Comparison of ENCODE assay signal across 22 cellular contexts in genomic region chr6:105373481-105373880, GRCh38. TPM values are rescaled to one million over a fixed set of nuclear protein-coding genes. Genes with fewer than 3 reads are reported as not detected.
DNase-seq lines count a peak whose midpoint lies in the region; ATAC-seq and TF ChIP-seq lines count a peak whose summit lies in the region.
"Had no signal": no experiment of that assay in that cellular context is flagged by ENCODE, and none has a peak within 500 bp of the region (broad histone marks: within the 10 kb centered on the region; RNA-seq: fewer than 3 reads in every experiment).

No MANE protein-coding gene starts in this region.

- H3K27me3 Mint-ChIP-seq in GM23338 (ENCODE audit: insufficient read depth, low read depth, poor library complexity) = no peaks in the 10 kb centered on the region
- H3K27me3 Mint-ChIP-seq in osteocyte (ENCODE audit: unreplicated experiment) = no peaks in the 10 kb centered on the region
- H3K27me3 Mint-ChIP-seq: activated CD4-positive, alpha-beta memory T cell treated with anti-CD3 and anti-CD28 coated beads, Interleukin-2, amount 10 ng/mL, durations not matched to agents 7 days and 5 days; CD4-positive, CD25-positive, alpha-beta regulatory T cell had no signal

- no peak overlapping the region for H3K27ac ChIP-seq in GM23338 (ENCODE audit: low read depth)
- peak overlapping the region; percentile 78 for H3K27ac ChIP-seq in SK-N-MC
- peak overlapping the region; percentile 33 for H3K27ac ChIP-seq in foreskin keratinocyte
- H3K27ac ChIP-seq: dorsolateral prefrontal cortex had no signal

- no peaks in the 10 kb centered on the region for H3F3A ChIP-seq in GM23338 (replicated peaks; ENCODE audit: low read depth)

- H3K36me3 Mint-ChIP-seq in GM23338 (ENCODE audit: low read depth) = peaks cover 40% of the 10 kb centered on the region
- peaks cover 48% of the 10 kb centered on the region for H3K36me3 Mint-ChIP-seq in osteocyte (ENCODE audit: unreplicated experiment)

- ATAC-seq in GM23338 = no peak
- ATAC-seq in foreskin keratinocyte = no peak
- no peak for ATAC-seq in sciatic nerve
- ATAC-seq in GM19452 (IDR thresholded peaks at IDR 0.05; ENCODE audit: unreplicated experiment) = no peak
- ATAC-seq: gastrocnemius medialis had no signal

- H3K36me3 ChIP-seq in GM23338 (ENCODE audit: insufficient read depth) = peaks cover 13% of the 10 kb centered on the region; the same call in 1 of the 2 replicates
- H3K36me3 ChIP-seq in SK-N-MC (ENCODE audit: insufficient read depth, low read length) = peaks cover 29% of the 10 kb centered on the region

- H3K4me2 ChIP-seq in GM23338 = no peak overlapping the region

- H3K4me3 ChIP-seq in GM23338 (no peak overlapping the region), SK-N-MC (no peak overlapping the region)
- H3K4me3 ChIP-seq: dorsolateral prefrontal cortex, gastrocnemius medialis, MG63 had no signal

- H3K4me1 ChIP-seq in GM23338 (ENCODE audit: insufficient read depth) (no peaks in the 10 kb centered on the region), foreskin keratinocyte (peaks cover 23% of the 10 kb centered on the region)
- H3K4me1 ChIP-seq: gastrocnemius medialis had no signal

- H3K27ac Mint-ChIP-seq in GM23338 (0 out of 2 replicates have a peak overlapping the region, but pooled peaks have one; percentile 19), osteocyte (ENCODE audit: unreplicated experiment) (peak overlapping the region; percentile 82)
- H3K27ac Mint-ChIP-seq: activated CD4-positive, alpha-beta memory T cell treated with anti-CD3 and anti-CD28 coated beads, Interleukin-2, amount 10 ng/mL, durations not matched to agents 7 days and 5 days; activated naive CD4-positive, alpha-beta T cell treated with anti-CD3 and anti-CD28 coated beads for 36 hours; CD4-positive, CD25-positive, alpha-beta regulatory T cell; T-helper 2 cell treated with Interferon-gamma antibody and Interleukin-4, amounts not matched to agents 5 μg/mL and 100 μg/mL, for 36 hours had no signal

- H3K9me2 ChIP-seq in GM23338 (ENCODE audit: insufficient read depth) = no peaks in the 10 kb centered on the region

- TF ChIP-seq CTCF in GM23338 (conservative IDR thresholded peaks at IDR 0.05; ENCODE audit: low read depth in 2 of 2) (no peak), foreskin keratinocyte (conservative IDR thresholded peaks at IDR 0.05) (no peak), osteocyte (IDR thresholded peaks at IDR 0.05) (no peak)

- H3K9me3 ChIP-seq in SK-N-MC (ENCODE audit: low read depth, low read length) = no peaks in the 10 kb centered on the region
- H3K9me3 ChIP-seq: gastrocnemius medialis, MG63 had no signal

- no peak overlapping the region for H3K9ac ChIP-seq in SK-N-MC (ENCODE audit: insufficient read length)

- DNase-seq in GM23338 (ENCODE audit: low spot score) = no peak
- no peak for DNase-seq in SK-N-MC (ENCODE audit: low read depth, low spot score)
- peak in 1 of 2 donors; percentile 32 for DNase-seq in foreskin keratinocyte
- DNase-seq in osteocyte (ENCODE audit: extremely low spot score, unreplicated experiment) = no peak
- DNase-seq in sciatic nerve (ENCODE audit: low spot score) = no peak
- DNase-seq in hepatic stellate cell (ENCODE audit: low spot score) = no peak
- DNase-seq in stimulated activated naive CD4-positive, alpha-beta T cell treated with Interleukin-2 at 50 U/mL for 16 hours (lab: John Stamatoyannopoulos, UW) = no peak
- DNase-seq: activated CD4-positive, alpha-beta memory T cell treated with anti-CD3 and anti-CD28 coated beads, Interleukin-2, amount 10 ng/mL, durations not matched to agents 7 days and 5 days; activated CD4-positive, CD25-positive, alpha-beta regulatory T cell; activated naive CD4-positive, alpha-beta T cell treated with anti-CD3 and anti-CD28 coated beads for 36 hours; activated T-cell treated with anti-CD3 and anti-CD28 coated beads for 4 hours; amygdala; CD4-positive, CD25-positive, alpha-beta regulatory T cell; DMS153; dorsolateral prefrontal cortex; gastrocnemius medialis; MG63; NCI-H1436; NCI-H2171 treated with DMSO at 0.1 percent for 48 hours; OCI-M1 had no signal

- intact Hi-C loops in sciatic nerve (cut with DNase I) = no loop called here

- H3K27me3 ChIP-seq in GM23338 (ENCODE audit: insufficient read depth) (no peaks in the 10 kb centered on the region), foreskin keratinocyte (no peaks in the 10 kb centered on the region)
- H3K27me3 ChIP-seq: dorsolateral prefrontal cortex, gastrocnemius medialis, MG63 had no signal

- H2AFZ ChIP-seq in GM23338 = no peak overlapping the region

- no peaks in the 10 kb centered on the region for H3K9me3 Mint-ChIP-seq in GM23338
- peaks cover 4% of the 10 kb centered on the region for H3K9me3 Mint-ChIP-seq in osteocyte (ENCODE audit: unreplicated experiment)
- H3K9me3 Mint-ChIP-seq: activated CD4-positive, alpha-beta memory T cell treated with anti-CD3 and anti-CD28 coated beads, Interleukin-2, amount 10 ng/mL, durations not matched to agents 7 days and 5 days; activated naive CD4-positive, alpha-beta T cell treated with anti-CD3 and anti-CD28 coated beads for 36 hours; CD4-positive, CD25-positive, alpha-beta regulatory T cell; T-helper 2 cell treated with Interferon-gamma antibody and Interleukin-4, amounts not matched to agents 5 μg/mL and 100 μg/mL, for 36 hours had no signal

- H3K79me2 ChIP-seq in GM23338 (replicated peaks; ENCODE audit: insufficient read depth) = peaks cover 13% of the 10 kb centered on the region

- H3K4me1 Mint-ChIP-seq in GM23338 = no peaks in the 10 kb centered on the region
- peaks cover 31% of the 10 kb centered on the region for H3K4me1 Mint-ChIP-seq in osteocyte (ENCODE audit: unreplicated experiment)
- H3K4me1 Mint-ChIP-seq: activated CD4-positive, alpha-beta memory T cell treated with anti-CD3 and anti-CD28 coated beads, Interleukin-2, amount 10 ng/mL, durations not matched to agents 7 days and 5 days had no signal

- H3K4me3 Mint-ChIP-seq in GM23338 (no peak overlapping the region), osteocyte (ENCODE audit: unreplicated experiment) (no peak overlapping the region)
- H3K4me3 Mint-ChIP-seq: activated CD4-positive, alpha-beta memory T cell treated with anti-CD3 and anti-CD28 coated beads, Interleukin-2, amount 10 ng/mL, durations not matched to agents 7 days and 5 days; activated naive CD4-positive, alpha-beta T cell treated with anti-CD3 and anti-CD28 coated beads for 36 hours; CD4-positive, CD25-positive, alpha-beta regulatory T cell; T-helper 2 cell treated with Interferon-gamma antibody and Interleukin-4, amounts not matched to agents 5 μg/mL and 100 μg/mL, for 36 hours had no signal

- H4K20me1 ChIP-seq in GM23338 (replicated peaks; ENCODE audit: insufficient read depth) = no peaks in the 10 kb centered on the region; the same call in 1 of the 2 replicates

TF ChIP-seq in GM23338, 12 proteins besides CTCF, POLR2A, EP300 and RAD21 (continues in another document):
- no peak for TF ChIP-seq EZH2 (IDR thresholded peaks at IDR 0.05; ENCODE audit: low read depth, unreplicated experiment)
- no peak for TF ChIP-seq NANOG (IDR thresholded peaks at IDR 0.05; ENCODE audit: borderline replicate concordance)
- TF ChIP-seq ZNF114 (CRISPR knock-in tag; IDR thresholded peaks at IDR 0.05) = no peak
- TF ChIP-seq, protein P1, sequence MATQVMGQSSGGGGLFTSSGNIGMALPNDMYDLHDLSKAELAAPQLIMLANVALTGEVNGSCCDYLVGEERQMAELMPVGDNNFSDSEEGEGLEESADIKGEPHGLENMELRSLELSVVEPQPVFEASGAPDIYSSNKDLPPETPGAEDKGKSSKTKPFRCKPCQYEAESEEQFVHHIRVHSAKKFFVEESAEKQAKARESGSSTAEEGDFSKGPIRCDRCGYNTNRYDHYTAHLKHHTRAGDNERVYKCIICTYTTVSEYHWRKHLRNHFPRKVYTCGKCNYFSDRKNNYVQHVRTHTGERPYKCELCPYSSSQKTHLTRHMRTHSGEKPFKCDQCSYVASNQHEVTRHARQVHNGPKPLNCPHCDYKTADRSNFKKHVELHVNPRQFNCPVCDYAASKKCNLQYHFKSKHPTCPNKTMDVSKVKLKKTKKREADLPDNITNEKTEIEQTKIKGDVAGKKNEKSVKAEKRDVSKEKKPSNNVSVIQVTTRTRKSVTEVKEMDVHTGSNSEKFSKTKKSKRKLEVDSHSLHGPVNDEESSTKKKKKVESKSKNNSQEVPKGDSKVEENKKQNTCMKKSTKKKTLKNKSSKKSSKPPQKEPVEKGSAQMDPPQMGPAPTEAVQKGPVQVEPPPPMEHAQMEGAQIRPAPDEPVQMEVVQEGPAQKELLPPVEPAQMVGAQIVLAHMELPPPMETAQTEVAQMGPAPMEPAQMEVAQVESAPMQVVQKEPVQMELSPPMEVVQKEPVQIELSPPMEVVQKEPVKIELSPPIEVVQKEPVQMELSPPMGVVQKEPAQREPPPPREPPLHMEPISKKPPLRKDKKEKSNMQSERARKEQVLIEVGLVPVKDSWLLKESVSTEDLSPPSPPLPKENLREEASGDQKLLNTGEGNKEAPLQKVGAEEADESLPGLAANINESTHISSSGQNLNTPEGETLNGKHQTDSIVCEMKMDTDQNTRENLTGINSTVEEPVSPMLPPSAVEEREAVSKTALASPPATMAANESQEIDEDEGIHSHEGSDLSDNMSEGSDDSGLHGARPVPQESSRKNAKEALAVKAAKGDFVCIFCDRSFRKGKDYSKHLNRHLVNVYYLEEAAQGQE (IDR thresholded peaks at IDR 0.05; ENCODE audit: unreplicated experiment) = no peak
- no peak for TF ChIP-seq EZH2phosphoT487 (IDR thresholded peaks at IDR 0.05; ENCODE audit: unreplicated experiment)

RNA-seq across cellular contexts. Expression of gene PREP, which starts 29.4 kb away (rescaled TPM):
- 51.0 and 52.7 TPM in 2 replicates for total RNA-seq in GM23338 (2014; rRNA removed; shearing (Covaris generic))
- polyA plus RNA-seq in GM23338 (2016; fragmentation: Nextera tagmentation; extraction: Ambion mirVana) (28.3 and 28.5 TPM in 2 replicates), foreskin keratinocyte (43.2 and 52.7 TPM in 2 replicates)
- total RNA-seq in foreskin keratinocyte (51.5 and 61.2 TPM in 2 replicates), osteocyte (35.7 and 36.9 TPM in 2 replicates), sciatic nerve (19.8 TPM)
